ENCODE assay signal across 8 cellular contexts in genomic region chr13:92074658-92075057, GRCh38.
DNase-seq lines count a peak whose midpoint lies in the region; ATAC-seq lines count a peak whose summit lies in the region.

No MANE protein-coding gene starts in this region.

- ATAC-seq in HG03432 (IDR thresholded peaks at IDR 0.05; ENCODE audit: unreplicated experiment) = peak; percentile 62
- ATAC-seq in GM18520 (IDR thresholded peaks at IDR 0.05; ENCODE audit: unreplicated experiment) = no peak

- no peaks in the 10 kb centered on the region for H3K9me3 Mint-ChIP-seq in T-helper 2 cell treated with Interferon-gamma antibody and Interleukin-4, amounts not matched to agents 5 μg/mL and 100 μg/mL, for 36 hours

- H3K4me1 Mint-ChIP-seq in T-helper 2 cell treated with Interferon-gamma antibody and Interleukin-4, amounts not matched to agents 5 μg/mL and 100 μg/mL, for 36 hours (ENCODE audit: low read depth) = no peaks in the 10 kb centered on the region

- H3K27ac Mint-ChIP-seq in T-helper 2 cell treated with Interferon-gamma antibody and Interleukin-4, amounts not matched to agents 5 μg/mL and 100 μg/mL, for 36 hours = no peak overlapping the region

- no peaks in the 10 kb centered on the region for H3K36me3 Mint-ChIP-seq in T-helper 2 cell treated with Interferon-gamma antibody and Interleukin-4, amounts not matched to agents 5 μg/mL and 100 μg/mL, for 36 hours (ENCODE audit: low read depth)

- H3K27me3 Mint-ChIP-seq in T-helper 2 cell treated with Interferon-gamma antibody and Interleukin-4, amounts not matched to agents 5 μg/mL and 100 μg/mL, for 36 hours (ENCODE audit: low read depth) = no peaks in the 10 kb centered on the region

- H3K4me3 Mint-ChIP-seq in T-helper 2 cell treated with Interferon-gamma antibody and Interleukin-4, amounts not matched to agents 5 μg/mL and 100 μg/mL, for 36 hours = no peak overlapping the region

- DNase-seq in COLO829 (ENCODE audit: low spot score) (peak; percentile 19), RKO (ENCODE audit: low spot score) (peak; percentile 61), iPS-NIHi11 (ENCODE audit: low spot score) (peak; percentile 33), NCI-H2227 treated with DMSO at 0.1 percent for 48 hours (lab: John Stamatoyannopoulos, UW) (no peak), Ammon's horn (ENCODE audit: low spot score) (no peak)
- DNase-seq in T-helper 2 cell treated with Interferon-gamma antibody and Interleukin-4, amounts not matched to agents 5 μg/mL and 100 μg/mL, for 36 hours (ENCODE audit: low spot score) = no peak

Comparison
In these comparisons a context has a peak if more than half of its experiments do, and no peak if none do; other contexts are left out.
1. DNase-seq: peak in COLO829 (single experiment), RKO (single experiment) and iPS-NIHi11 (single experiment); none in T-helper 2 cell treated with Interferon-gamma antibody and Interleukin-4, amounts not matched to agents 5 μg/mL and 100 μg/mL, for 36 hours (single experiment), NCI-H2227 treated with DMSO at 0.1 percent for 48 hours (single experiment) and Ammon's horn (single experiment).